ENCODE assay signal across 8 cellular contexts in genomic region chr19:51339687-51340656, GRCh38. TPM values are rescaled to one million over a fixed set of nuclear protein-coding genes. Genes with fewer than 3 reads are reported as not detected.
A peak's percentile ranks its signal among the peaks of the same experiment; 100 is the strongest.
DNase-seq lines count a peak whose midpoint lies in the region; FAIRE-seq and TF ChIP-seq lines count a peak whose summit lies in the region.

No MANE protein-coding gene starts in this region.

- no peaks in the 10 kb centered on the region for H3K27me3 ChIP-seq in keratinocyte (ENCODE audit: control insufficient read depth, extremely low read depth, insufficient read depth, low read length)

- peak; percentile 35; the same call in 1 of the 2 replicates for TF ChIP-seq CTCF in HEK293 (tag by site-specific recombination; IDR thresholded peaks at IDR 0.05)
- peak in 2 of 3 experiments; percentile 11 to 63 for TF ChIP-seq CTCF in keratinocyte (optimal IDR thresholded peaks at IDR 0.05 in 1 of 3, IDR thresholded peaks at IDR 0.05 in 1 of 3, conservative IDR thresholded peaks at IDR 0.05 in 1 of 3; ENCODE audit: extremely low read depth in 1 of 3, insufficient read depth in 2 of 3, low read length in 3 of 3)

- H2AFZ ChIP-seq in keratinocyte (ENCODE audit: control insufficient read depth, low read length), result peak overlapping the region; percentile 81

- peak overlapping the region; percentile 16; the same call in 1 of the 2 replicates for H3K27ac ChIP-seq in HEK293 (ENCODE audit: extremely low read depth, low read depth, low read length)
- peak overlapping the region; percentile 44 for H3K27ac ChIP-seq in keratinocyte (ENCODE audit: control insufficient read depth, insufficient read depth, low read length)

- POLR2A ChIA-PET in HEK293 (lab: Yijun Ruan, JAX), result interaction anchor here (0.6 to 2.2 kb wide), 31 partner anchors 9 to 610 kb away, joined by 3 to 37 read pairs (median 4); partner anchors contain the start of genes ETFB, LIM2 and NKG7

- peak; percentile 52 for FAIRE-seq in keratinocyte (lab: Jason Lieb, UNC)

- CTCF ChIA-PET in HEK293 (lab: Yijun Ruan, JAX), result interaction anchor here (0.6 to 3.1 kb wide), 17 partner anchors 9 to 438 kb away, joined by 3 to 15 read pairs (median 3); partner anchors contain the start of gene ETFB

- H3K9ac ChIP-seq in keratinocyte (ENCODE audit: control insufficient read depth, extremely low read depth, insufficient read depth, low read length), result peak overlapping the region; percentile 60

- no peaks in the 10 kb centered on the region for H3K9me1 ChIP-seq in keratinocyte (ENCODE audit: control insufficient read depth, extremely low read depth, insufficient read depth, low read length)

- H3K4me3 ChIP-seq in HEK293 (ENCODE audit: low read depth, low read length) (peak overlapping the region; percentile 82), keratinocyte (ENCODE audit: control insufficient read depth in 2 of 3, extremely low read depth in 1 of 3, insufficient read depth in 2 of 3, low read depth in 1 of 3, low read length in 3 of 3) (peak overlapping the region; percentile 62 to 80 (median 75))

- H3K36me3 ChIP-seq in HEK293 (ENCODE audit: control insufficient read depth in 2 of 2, insufficient read depth in 1 of 2, low read length in 2 of 2) (no peaks in the 10 kb centered on the region), keratinocyte (ENCODE audit: control insufficient read depth in 2 of 2, extremely low read depth in 1 of 2, insufficient read depth in 2 of 2, low read length in 2 of 2) (peaks cover under 1 to 3% of the 10 kb centered on the region in 2 experiments)

- H3K79me2 ChIP-seq in keratinocyte (ENCODE audit: control insufficient read depth, insufficient read depth, low read length), result no peaks in the 10 kb centered on the region

- DNase-seq in GM04503 (ENCODE audit: low read depth) (peak; percentile 67), NCI-H1930 (lab: John Stamatoyannopoulos, UW) (peak; percentile 90 to 94), keratinocyte (ENCODE audit: low read depth, low spot score) (peak; percentile 87), NCI-H1694 treated with DMSO at 0.1 percent for 48 hours (lab: John Stamatoyannopoulos, UW) (no peak)
- DNase-seq in activated CD4-positive, CD25-positive, alpha-beta regulatory T cell treated with anti-CD3 and anti-CD28 coated beads, Interleukin-2, amount 50 U/mL, for 16 hours (ENCODE audit: low read depth, low spot score), result peak; percentile 69
- DNase-seq in central memory CD4-positive, alpha-beta T cell, result peak; percentile 68
- DNase-seq in stimulated activated CD4-positive, alpha-beta T cell treated with anti-CD3 and anti-CD28 coated beads, Interleukin-12 subunit alpha, Interleukin-12 subunit beta, amount 100 ng/mL, for 24 hours (ENCODE audit: low read depth in 2 of 2), result peak; percentile 91 to 98

- dilution Hi-C loops in keratinocyte (cut with MboI; ENCODE audit: extremely low pct_ligation_motif_present, low sequenced_read_pairs), result no loop called here

- H3K4me2 ChIP-seq in keratinocyte (ENCODE audit: control insufficient read depth, extremely low read depth, insufficient read depth, low read depth, low read length), result peak overlapping the region; percentile 84

- H3K9me3 ChIP-seq in HEK293 (ENCODE audit: control insufficient read depth, insufficient read depth, low read depth, low read length) (no peaks in the 10 kb centered on the region), keratinocyte (ENCODE audit: control insufficient read depth, low read depth, low read length) (no peaks in the 10 kb centered on the region)

- H3K4me1 ChIP-seq in HEK293 (ENCODE audit: control insufficient read depth, insufficient read depth, low read length) (0 out of 2 replicates have a peak, but pooled peaks cover 8% of the 10 kb centered on the region), keratinocyte (ENCODE audit: control insufficient read depth, extremely low read depth, insufficient read depth, low read length) (peaks cover 8% of the 10 kb centered on the region)

- no peaks in the 10 kb centered on the region for H4K20me1 ChIP-seq in keratinocyte (ENCODE audit: control insufficient read depth, extremely low read depth, insufficient read depth, low read length)

TF ChIP-seq in HEK293, 187 proteins besides CTCF, POLR2A, EP300 and RAD21 (continues in another document):
- TF ChIP-seq MZF1 (tag by site-specific recombination; IDR thresholded peaks at IDR 0.05; ENCODE audit: borderline replicate concordance), result no peak
- TF ChIP-seq KLF1 (tag by site-specific recombination; IDR thresholded peaks at IDR 0.05), result peak; percentile 46
- TF ChIP-seq ZNF335 (tag by site-specific recombination; conservative IDR thresholded peaks at IDR 0.05), result peak; percentile 35; the same call in 1 of the 2 replicates
- TF ChIP-seq ZBTB7A (tag by site-specific recombination; IDR thresholded peaks at IDR 0.05; ENCODE audit: low read depth), result no peak
- TF ChIP-seq ZNF843 (tag by site-specific recombination; IDR thresholded peaks at IDR 0.05), result 0 out of 2 replicates have a peak, but pooled peaks have one; percentile 2
- 0 out of 2 replicates have a peak, but pooled peaks have one; percentile 55 for TF ChIP-seq KLF16 (tag by site-specific recombination; IDR thresholded peaks at IDR 0.05)
- 0 out of 2 replicates have a peak, but pooled peaks have one; percentile 27 for TF ChIP-seq ZBTB20 (tag by site-specific recombination; IDR thresholded peaks at IDR 0.05)
- peak; percentile 90 for TF ChIP-seq SP2 (tag by site-specific recombination; IDR thresholded peaks at IDR 0.05)
- peak; percentile 65 for TF ChIP-seq ZBTB26 (tag by site-specific recombination; optimal IDR thresholded peaks at IDR 0.05)
- peak; percentile 93 for TF ChIP-seq SP3 (tag by site-specific recombination; IDR thresholded peaks at IDR 0.05)
- TF ChIP-seq ZNF561 (tag by site-specific recombination; IDR thresholded peaks at IDR 0.05; ENCODE audit: borderline replicate concordance), result 0 out of 2 replicates have a peak, but pooled peaks have one; percentile 21
- 0 out of 2 replicates have a peak, but pooled peaks have one; percentile 18 for TF ChIP-seq IKZF3 (tag by site-specific recombination; IDR thresholded peaks at IDR 0.05)
- TF ChIP-seq ZNF324 (tag by site-specific recombination; IDR thresholded peaks at IDR 0.05), result no peak
- peak; percentile 88 for TF ChIP-seq KLF9 (tag by site-specific recombination; IDR thresholded peaks at IDR 0.05; ENCODE audit: low read depth)

RNA-seq across cellular contexts. Expression of gene VSIG10L, which starts 2.0 kb away (rescaled TPM):
- 1.2 to 2.0 TPM (median 1.5 TPM) in 3 replicates for polyA plus RNA-seq in keratinocyte
- 15.3 TPM for polyA plus RNA-seq in keratinocyte (2011; ENCODE audit: low read depth)
- polyA plus RNA-seq in keratinocyte (2011; cell fraction: cytosol; rRNA removed), result 1.2 and 1.3 TPM in 2 replicates
- 6.8 and 8.9 TPM in 2 replicates for polyA plus RNA-seq in keratinocyte (2011; cell fraction: nucleus; rRNA removed)
- polyA plus RNA-seq in keratinocyte (2012; ENCODE audit: low replicate concordance), result 1.1 and 28.4 TPM in 2 replicates
- 0.19 to 1.4 TPM (median 1.0 TPM) in 3 replicates for polyA minus RNA-seq in keratinocyte
- polyA minus RNA-seq in keratinocyte (2011; cell fraction: cytosol; rRNA and poly(A)+ RNA removed), result 0.77 TPM
- polyA minus RNA-seq in keratinocyte (2011; cell fraction: nucleus; rRNA and poly(A)+ RNA removed), result 0.95 and 1.4 TPM in 2 replicates

RNA-seq across cellular contexts. Expression of gene ETFB, which starts 26.2 kb away (rescaled TPM):
- 95.2 to 115 TPM (median 102 TPM) in 3 replicates for polyA plus RNA-seq in keratinocyte
- 88.1 TPM for polyA plus RNA-seq in keratinocyte (2011; ENCODE audit: low read depth)
- polyA plus RNA-seq in keratinocyte (2011; cell fraction: cytosol; rRNA removed), result 44.3 and 120 TPM in 2 replicates
- polyA plus RNA-seq in keratinocyte (2011; cell fraction: nucleus; rRNA removed), result 63.2 and 70.5 TPM in 2 replicates
- 64.1 and 127 TPM in 2 replicates for polyA plus RNA-seq in keratinocyte (2012; ENCODE audit: low replicate concordance)
- polyA minus RNA-seq in keratinocyte, result 40.9 to 102 TPM (median 50.5 TPM) in 3 replicates
- polyA minus RNA-seq in keratinocyte (2011; cell fraction: cytosol; rRNA and poly(A)+ RNA removed), result 108 TPM
- polyA minus RNA-seq in keratinocyte (2011; cell fraction: nucleus; rRNA and poly(A)+ RNA removed), result 13.9 and 22.8 TPM in 2 replicates

RNA-seq across cellular contexts. Expression of gene IGLON5, which starts 28.5 kb away (rescaled TPM):
- polyA plus RNA-seq in keratinocyte, result not detected in 3 replicates
- not detected for polyA plus RNA-seq in keratinocyte (2011; ENCODE audit: low read depth)
- polyA plus RNA-seq in keratinocyte (2011; cell fraction: cytosol; rRNA removed), result not detected in 2 replicates
- not detected in 2 replicates for polyA plus RNA-seq in keratinocyte (2011; cell fraction: nucleus; rRNA removed)
- 0.38 TPM in 1 of 2 replicates, not detected in the other for polyA plus RNA-seq in keratinocyte (2012; ENCODE audit: low replicate concordance)
- polyA minus RNA-seq in keratinocyte, result not detected in 3 replicates
- not detected for polyA minus RNA-seq in keratinocyte (2011; cell fraction: cytosol; rRNA and poly(A)+ RNA removed)
- polyA minus RNA-seq in keratinocyte (2011; cell fraction: nucleus; rRNA and poly(A)+ RNA removed), result not detected in 2 replicates

RNA-seq across cellular contexts. Expression of gene CLDND2, which starts 28.8 kb away (rescaled TPM):
- 0.37 to 1.1 TPM in 2 of 3 replicates, not detected in the other for polyA plus RNA-seq in keratinocyte
- polyA plus RNA-seq in keratinocyte (2011; ENCODE audit: low read depth), result not detected
- not detected in 2 replicates for polyA plus RNA-seq in keratinocyte (2011; cell fraction: cytosol; rRNA removed)
- polyA plus RNA-seq in keratinocyte (2011; cell fraction: nucleus; rRNA removed), result not detected in 2 replicates
- polyA plus RNA-seq in keratinocyte (2012; ENCODE audit: low replicate concordance), result 0.73 and 2.7 TPM in 2 replicates
- polyA minus RNA-seq in keratinocyte, result not detected in 3 replicates
- not detected for polyA minus RNA-seq in keratinocyte (2011; cell fraction: cytosol; rRNA and poly(A)+ RNA removed)
- not detected in 2 replicates for polyA minus RNA-seq in keratinocyte (2011; cell fraction: nucleus; rRNA and poly(A)+ RNA removed)

RNA-seq across cellular contexts. Expression of gene NKG7, which starts 32.5 kb away (rescaled TPM):
- polyA plus RNA-seq in keratinocyte, result not detected in 3 replicates
- not detected for polyA plus RNA-seq in keratinocyte (2011; ENCODE audit: low read depth)
- polyA plus RNA-seq in keratinocyte (2011; cell fraction: cytosol; rRNA removed), result not detected in 2 replicates
- polyA plus RNA-seq in keratinocyte (2011; cell fraction: nucleus; rRNA removed), result not detected in 2 replicates
- polyA plus RNA-seq in keratinocyte (2012; ENCODE audit: low replicate concordance), result not detected in 2 replicates
- polyA minus RNA-seq in keratinocyte, result not detected in 3 replicates
- polyA minus RNA-seq in keratinocyte (2011; cell fraction: cytosol; rRNA and poly(A)+ RNA removed), result not detected
- polyA minus RNA-seq in keratinocyte (2011; cell fraction: nucleus; rRNA and poly(A)+ RNA removed), result not detected in 2 replicates
